ENCODE assay signal across 24 cellular contexts in the genomic region with DNA sequence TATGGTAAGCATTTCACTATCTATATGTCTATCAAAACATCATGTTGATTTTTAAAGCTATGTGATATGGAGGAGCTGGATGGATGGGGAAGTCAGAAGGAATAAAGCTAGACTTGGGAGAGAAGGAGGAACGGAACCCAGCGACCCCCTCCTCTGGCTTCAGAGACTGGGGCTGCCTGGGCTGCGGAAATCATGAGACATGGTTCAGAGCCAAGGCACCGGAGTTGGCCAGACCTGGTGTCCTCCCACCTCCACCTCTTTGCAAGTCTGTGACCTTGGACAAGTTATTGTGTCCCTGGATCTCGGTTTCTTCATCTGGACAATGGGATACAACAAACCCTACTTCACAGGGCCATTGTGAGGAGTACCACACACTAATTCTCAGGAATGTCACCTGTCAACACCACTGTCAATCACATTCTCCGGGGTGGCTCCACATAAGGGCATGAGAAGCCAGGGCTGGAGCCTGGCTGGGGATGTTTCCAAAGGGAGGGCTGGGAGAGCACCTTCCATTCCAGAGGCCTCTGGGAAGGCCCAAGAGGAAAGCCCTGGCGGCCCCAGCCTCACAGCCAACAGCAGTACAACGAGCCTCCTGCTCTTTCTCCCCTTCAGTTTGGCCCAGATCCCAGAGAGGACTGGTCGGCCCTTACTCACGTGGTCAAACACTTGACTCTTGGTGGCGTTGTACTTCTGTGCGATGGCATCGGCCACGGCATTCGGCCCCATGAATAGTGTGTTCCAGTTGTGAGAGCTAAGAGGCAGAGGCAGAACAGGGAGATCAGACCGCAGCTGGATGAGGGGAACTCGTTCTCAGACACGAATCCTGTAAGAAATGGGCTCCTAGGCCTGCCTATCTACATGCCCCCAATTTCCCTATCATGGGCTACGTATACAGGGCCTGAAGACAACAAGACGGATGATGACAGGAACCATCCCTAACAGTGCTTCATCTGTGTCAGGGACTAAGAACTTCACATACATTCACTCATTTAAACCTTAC.
"Had no signal": no experiment of that assay in that cellular context is flagged by ENCODE, and none has a peak within 500 bp of the region (broad histone marks: within the 10 kb centered on the region; RNA-seq: fewer than 3 reads in every experiment).

No MANE protein-coding gene starts in this region.

- DNase-seq: colonic mucosa; cortex of kidney; effector CD8-positive, alpha-beta T cell; effector memory CD8-positive, alpha-beta T cell; endodermal cell; foreskin keratinocyte; heart left ventricle; hypothalamus; immature natural killer cell; islet precursor cell; kidney; kidney glomerular epithelial cell; left cardiac atrium; left lung; left ventricle myocardium superior; lower lobe of right lung; mesenchymal stem cell; mucosa of descending colon; naive B cell had no signal

- H3K4me1 ChIP-seq: colonic mucosa, esophagus muscularis mucosa, foreskin keratinocyte, gastroesophageal sphincter, heart left ventricle, left lung, lower lobe of right lung had no signal

- H3K9me3 ChIP-seq: colonic mucosa, esophagus muscularis mucosa, gastroesophageal sphincter, heart left ventricle, left lung, lower lobe of right lung, mucosa of descending colon had no signal

- H3K9me3 Mint-ChIP-seq: dendritic cell treated with granulocyte-macrophage colony-stimulating factor and Interleukin-4, amounts not matched to agents 40 ng/mL and 50 ng/mL, for 4 days; effector memory CD8-positive, alpha-beta T cell; endodermal cell; immature natural killer cell; mesothelial cell of epicardium; naive B cell had no signal

- H3K4me1 Mint-ChIP-seq: endodermal cell, immature natural killer cell, mesothelial cell of epicardium had no signal

- H3K27me3 ChIP-seq: colonic mucosa, esophagus muscularis mucosa, foreskin keratinocyte, gastroesophageal sphincter, heart left ventricle, hepatocyte, left lung had no signal

- H3K4me3 Mint-ChIP-seq: dendritic cell treated with granulocyte-macrophage colony-stimulating factor and Interleukin-4, amounts not matched to agents 40 ng/mL and 50 ng/mL, for 4 days; effector memory CD8-positive, alpha-beta T cell; endodermal cell; immature natural killer cell; mesothelial cell of epicardium; naive B cell had no signal

- H3K36me3 ChIP-seq: colonic mucosa had no signal

- H3K27me3 Mint-ChIP-seq: dendritic cell treated with granulocyte-macrophage colony-stimulating factor and Interleukin-4, amounts not matched to agents 40 ng/mL and 50 ng/mL, for 4 days; effector memory CD8-positive, alpha-beta T cell; naive B cell had no signal

- H3K27ac Mint-ChIP-seq: dendritic cell treated with granulocyte-macrophage colony-stimulating factor and Interleukin-4, amounts not matched to agents 40 ng/mL and 50 ng/mL, for 4 days; endodermal cell; immature natural killer cell; mesothelial cell of epicardium; naive B cell had no signal

- ATAC-seq: effector memory CD8-positive, alpha-beta T cell; foreskin keratinocyte; gastroesophageal sphincter; heart left ventricle; left cardiac atrium; left lung; left ventricle myocardium superior; lower lobe of right lung; mucosa of descending colon had no signal

- H3K4me3 ChIP-seq: colonic mucosa, esophagus muscularis mucosa, gastroesophageal sphincter, heart left ventricle, hepatocyte, left lung, lower lobe of right lung, mucosa of descending colon had no signal

- H3K27ac ChIP-seq: colonic mucosa, esophagus muscularis mucosa, foreskin keratinocyte, gastroesophageal sphincter, heart left ventricle, hepatocyte, left lung, lower lobe of right lung had no signal
